Comparison of ENCODE assay signal across 10 cellular contexts in the genomic region with DNA sequence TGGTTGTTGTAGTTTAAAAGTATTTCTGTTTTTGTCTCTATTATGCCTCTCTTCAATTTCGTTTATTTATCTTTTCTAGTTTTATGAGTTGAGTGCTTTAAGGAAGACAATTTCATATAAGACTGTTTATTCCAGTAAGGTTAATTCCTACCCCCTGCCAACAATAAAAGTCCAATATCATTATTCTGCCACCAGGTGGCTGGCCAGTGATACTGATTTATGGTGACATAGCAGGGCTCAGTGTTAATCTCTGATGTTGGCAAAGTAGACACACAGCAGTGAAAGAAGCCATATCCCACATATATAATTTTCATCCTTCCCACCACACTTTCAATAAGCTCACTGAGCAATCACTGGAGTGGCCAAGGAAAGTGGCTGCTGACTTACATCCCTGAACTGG.
DNase-seq lines count a peak whose midpoint lies in the region; ATAC-seq and TF ChIP-seq lines count a peak whose summit lies in the region.
"Had no signal": no experiment of that assay in that cellular context is flagged by ENCODE, and none has a peak within 500 bp of the region (broad histone marks: within the 10 kb centered on the region; RNA-seq: fewer than 3 reads in every experiment).

No MANE protein-coding gene starts in this region.

- H3K4me1 ChIP-seq in left ventricle myocardium inferior (no peaks in the 10 kb centered on the region), foreskin keratinocyte (no peaks in the 10 kb centered on the region), upper lobe of right lung (no peaks in the 10 kb centered on the region)

- ATAC-seq in left cardiac atrium: no peak
- peak; percentile 49 for ATAC-seq in foreskin keratinocyte
- ATAC-seq in upper lobe of right lung: peak; percentile 71
- ATAC-seq in GM21528 (IDR thresholded peaks at IDR 0.05; ENCODE audit: low FRiP score, unreplicated experiment): no peak

- no peaks in the 10 kb centered on the region for H3K36me3 ChIP-seq in left ventricle myocardium inferior
- no peaks in the 10 kb centered on the region for H3K36me3 ChIP-seq in upper lobe of right lung

- intact Hi-C loops in left ventricle myocardium inferior (cut with micrococcal nuclease) (no loop called here), left cardiac atrium (cut with DNase I) (no loop called here), upper lobe of right lung (cut with DNase I) (no loop called here)

- no peaks in the 10 kb centered on the region for H3K27me3 ChIP-seq in left ventricle myocardium inferior (ENCODE audit: low read depth)
- no peaks in the 10 kb centered on the region for H3K27me3 ChIP-seq in foreskin keratinocyte
- H3K27me3 ChIP-seq in upper lobe of right lung: no peaks in the 10 kb centered on the region

- H3K9me3 ChIP-seq in left ventricle myocardium inferior (replicated peaks) (peaks cover 17% of the 10 kb centered on the region), upper lobe of right lung (no peaks in the 10 kb centered on the region)

- no peak for DNase-seq in left ventricle myocardium inferior
- no peak for DNase-seq in left cardiac atrium
- peak; percentile 68 for DNase-seq in RPMI7951 (ENCODE audit: low read depth)
- peak in 1 of 2 donors; percentile 30 for DNase-seq in foreskin keratinocyte
- no peak for DNase-seq in upper lobe of right lung
- DNase-seq in activated CD4-positive, alpha-beta T cell treated with anti-CD3 and anti-CD28 coated beads for 1 hour: no peak
- no peak for DNase-seq in iPS-NIHi11 (ENCODE audit: low spot score)
- DNase-seq: activated CD4-positive, alpha-beta T cell treated with anti-CD3 and anti-CD28 coated beads, Interleukin-2, amount 10 ng/mL, durations not matched to agents 24 days and 14 days; NCI-H2029 treated with DMSO at 0.1 percent for 48 hours had no signal

- H3K4me3 ChIP-seq in left ventricle myocardium inferior (no peak overlapping the region), upper lobe of right lung (no peak overlapping the region)

- H3K27ac ChIP-seq in left ventricle myocardium inferior (replicated peaks) (no peak overlapping the region), foreskin keratinocyte (no peak overlapping the region), upper lobe of right lung (no peak overlapping the region)

- peak; percentile 53 for TF ChIP-seq CTCF in left ventricle myocardium inferior (IDR thresholded peaks at IDR 0.05; ENCODE audit: borderline replicate concordance)
- TF ChIP-seq CTCF in foreskin keratinocyte (conservative IDR thresholded peaks at IDR 0.05): peak; percentile 74
- peak; percentile 45 for TF ChIP-seq CTCF in upper lobe of right lung (IDR thresholded peaks at IDR 0.05)

Comparison
In these comparisons a context has a peak if more than half of its experiments do, and no peak if none do; other contexts are left out.
1. ATAC-seq: peak in foreskin keratinocyte (single experiment) and upper lobe of right lung (single experiment); none in left cardiac atrium (0 of 2) and GM21528 (single experiment).
2. Peak in every context shown above with its lines, with median percentiles within 50 percentile points of each other: CTCF ChIP-seq.